Comparison of ENCODE assay signal across 7 cellular contexts in genomic region chr14:102362545-102363181, GRCh38.
DNase-seq lines count a peak whose midpoint lies in the region; ATAC-seq and TF ChIP-seq lines count a peak whose summit lies in the region.

Gene CINP, minus strand, starts transcription at chr14:102362890. Its CDS starts 39 bp downstream, at chr14:102362851.
Gene TECPR2, plus strand, starts transcription at chr14:102362941. Its CDS starts 13,781 bp downstream, at chr14:102376722.

- TF ChIP-seq CTCF in astrocyte of the spinal cord (IDR thresholded peaks at IDR 0.05; ENCODE audit: low read depth, low read length) (no peak), retinal pigment epithelial cell (conservative IDR thresholded peaks at IDR 0.05; ENCODE audit: low read depth, low read length) (no peak)

- DNase-seq in NCI-H2081 treated with DMSO at 0.1 percent for 48 hours (lab: John Stamatoyannopoulos, UW) = peak; percentile 88
- DNase-seq in T1000 (lab: John Stamatoyannopoulos, UW) = peak; percentile 89
- peak; percentile 96 for DNase-seq in astrocyte of the spinal cord (ENCODE audit: low read depth, low spot score)
- peak; percentile 72 to 100 (median 97) for DNase-seq in hypothalamus (lab: John Stamatoyannopoulos, UW)
- DNase-seq in retinal pigment epithelial cell (ENCODE audit: low read depth) = peak; percentile 75

- H3K4me3 ChIP-seq in astrocyte of the spinal cord (ENCODE audit: low read depth, low read length) (peak within 1 kb of the TSS; percentile 84), retinal pigment epithelial cell (ENCODE audit: low read length) (peak within 1 kb of the TSS; percentile 97)

- in situ Hi-C loops in astrocyte of the spinal cord (cut with HindIII; ENCODE audit: low sequenced_read_pairs) = no loop called here

- ATAC-seq in GM18517 (IDR thresholded peaks at IDR 0.05; ENCODE audit: unreplicated experiment) (peak; percentile 62), HG03039 (IDR thresholded peaks at IDR 0.05; ENCODE audit: unreplicated experiment) (peak; percentile 85)

Comparison
In these comparisons a context has a peak if more than half of its experiments do, and no peak if none do; other contexts are left out.
1. Peak in every context shown above with its lines: DNase-seq, ATAC-seq and H3K4me3 ChIP-seq.